25 cellular contexts compared by ENCODE assay signal in genomic region chr16:15866451-15866850, GRCh38. TPM values are rescaled to one million over a fixed set of nuclear protein-coding genes. Genes with fewer than 3 reads are reported as not detected.
DNase-seq lines count a peak whose midpoint lies in the region; ATAC-seq and TF ChIP-seq lines count a peak whose summit lies in the region.
"Had no signal": no experiment of that assay in that cellular context is flagged by ENCODE, and none has a peak within 500 bp of the region (broad histone marks: within the 10 kb centered on the region; RNA-seq: fewer than 3 reads in every experiment).

No MANE protein-coding gene starts in this region.

- intact Hi-C loops in Panc1 (cut with micrococcal nuclease; ENCODE audit: unreplicated experiment) (no loop called here), esophagus muscularis mucosa (cut with DNase I) (no loop called here), transverse colon (cut with DNase I; ENCODE audit: low total_unique reads) (no loop called here)

- H3K27ac ChIP-seq in Panc1 (ENCODE audit: low read length) (no peak overlapping the region), esophagus muscularis mucosa (replicated peaks in 1 of 4) (peak overlapping the region; percentile 95 to 98 (median 95)), transverse colon (peak overlapping the region in 1 of 4 donors; percentile 16)
- H3K27ac ChIP-seq: A549 had no signal

- POLR2A ChIA-PET in Panc1 (lab: Charles Lee): no interaction called here

- BruUV-seq in Panc1 (replicated peaks; lab: Mats Ljungman, UMichigan): TSS peak; percentile 82

- DNase-seq in AG20443 (ENCODE audit: low spot score) (peak; percentile 45), Panc1 (ENCODE audit: low read depth, low spot score) (no peak), esophagus muscularis mucosa (ENCODE audit: extremely low spot score) (no peak), medulla oblongata (ENCODE audit: extremely low spot score) (peak; percentile 38), DMS114 treated with DMSO at 0.1 percent for 48 hours (lab: John Stamatoyannopoulos, UW; ENCODE audit: unreplicated experiment) (no peak), transverse colon (no peak), amygdala (lab: John Stamatoyannopoulos, UW) (no peak)
- DNase-seq: C1 segment of cervical spinal cord, COR-L47, DMS 273 treated with DMSO at 0.1 percent for 48 hours, GDM1, KG1, NCI-H1417, NCI-H187, NCI-H2107, NCI-H510A treated with DMSO at 0.1 percent for 48 hours, NCI-H774, OCI-M1, RPMI8226, SHP77 treated with DMSO at 0.1 percent for 48 hours had no signal

- H3K4me3 ChIP-seq in Panc1 (ENCODE audit: low read depth in 2 of 2, low read length in 2 of 2) (no peak overlapping the region), esophagus muscularis mucosa (peak overlapping the region in 1 of 4 donors; percentile 9), transverse colon (no peak overlapping the region)
- H3K4me3 ChIP-seq: A549, GM23338 had no signal

- 50% methylated on average over 5 of the region's 5 CpGs for WGBS in esophagus muscularis mucosa
- WGBS in transverse colon (ENCODE audit: low coverage in 1 of 2), 2 donors: 83% methylated on average over 4 to 5 of the region's 5 CpGs

- no peak for TF ChIP-seq POLR2A in esophagus muscularis mucosa (IDR thresholded peaks at IDR 0.05; ENCODE audit: low read depth)
- no peak for TF ChIP-seq POLR2A in transverse colon (IDR thresholded peaks at IDR 0.05)

- no peak for TF ChIP-seq EP300 in esophagus muscularis mucosa (IDR thresholded peaks at IDR 0.05)
- TF ChIP-seq EP300 in transverse colon (IDR thresholded peaks at IDR 0.05; ENCODE audit: low read depth): no peak

- ATAC-seq in Panc1 (no peak), HG03565 (IDR thresholded peaks at IDR 0.05; ENCODE audit: unreplicated experiment) (no peak)
- ATAC-seq: A549, GM23338, HCT116, SK-N-SH treated with all-trans-retinoic acid at 6 μM for 48 hours had no signal

- no peaks in the 10 kb centered on the region for H3K27me3 ChIP-seq in Panc1 (ENCODE audit: control insufficient read depth, insufficient read depth, low read length)
- no peaks in the 10 kb centered on the region for H3K27me3 ChIP-seq in esophagus muscularis mucosa
- no peaks in the 10 kb centered on the region for H3K27me3 ChIP-seq in transverse colon

- peaks cover 22% of the 10 kb centered on the region for H3K36me3 ChIP-seq in Panc1 (ENCODE audit: control insufficient read depth, insufficient read depth, low read length)
- H3K36me3 ChIP-seq in esophagus muscularis mucosa: peaks cover 0 to 62% (median 14%) of the 10 kb centered on the region in 4 donors
- H3K36me3 ChIP-seq in transverse colon: peaks cover 0 to 23% (median 7%) of the 10 kb centered on the region in 4 donors

- in situ Hi-C loops in Panc1 (cut with HindIII; ENCODE audit: low pct_unique_long_range_greater_than_20kb, low sequenced_read_pairs) (loop anchor here (5.0 kb wide), 2 partner anchors 34 to 84 kb away; no protein-coding TSS in a partner anchor), transverse colon (cut with MboI; ENCODE audit: low pct_ligation_motif_present in 1 of 4, low pct_unique_long_range_greater_than_20kb in 1 of 4, low sequenced_read_pairs in 3 of 4) (loop anchor here in 3 of 4 donors (10.0 to 25.0 kb wide), 3 partner anchors 178 to 271 kb away; no protein-coding TSS in a partner anchor)

- no peak for TF ChIP-seq CTCF in Panc1 (IDR thresholded peaks at IDR 0.05)
- TF ChIP-seq CTCF in esophagus muscularis mucosa (IDR thresholded peaks at IDR 0.05): no peak
- no peak for TF ChIP-seq CTCF in transverse colon (IDR thresholded peaks at IDR 0.05)

- H3K9me3 ChIP-seq in Panc1 (ENCODE audit: control insufficient read depth, insufficient read depth, low read depth, low read length): no peaks in the 10 kb centered on the region
- no peaks in the 10 kb centered on the region for H3K9me3 ChIP-seq in esophagus muscularis mucosa
- no peaks in the 10 kb centered on the region for H3K9me3 ChIP-seq in transverse colon
- H3K9me3 ChIP-seq: A549 had no signal

- H3K4me1 ChIP-seq in Panc1 (ENCODE audit: control insufficient read depth, insufficient read depth, low read length): no peaks in the 10 kb centered on the region
- peaks cover 0 to 95% (median 84%) of the 10 kb centered on the region in 4 donors for H3K4me1 ChIP-seq in esophagus muscularis mucosa
- H3K4me1 ChIP-seq in transverse colon: peaks cover 0 to 3% (median 0%) of the 10 kb centered on the region in 4 donors
- H3K4me1 ChIP-seq: A549 had no signal

- CTCF ChIA-PET in Panc1 (lab: Charles Lee): no interaction called here

RNA-seq across cellular contexts. Expression of gene MYH11, which starts 9.6 kb away (rescaled TPM):
- total RNA-seq in Panc1 (2021; ENCODE audit: unreplicated experiment) (0.51 TPM), esophagus muscularis mucosa (over 10,000 TPM in 3 of 4 donors, 1,000 to 10,000 TPM in 1; 9,583 to 20,476 (median 14,208) TPM), transverse colon (1,000 to 10,000 TPM in 2 of 4 donors, 100 to 1,000 TPM in 2; 619 to 1,914 (median 1,058) TPM)
- polyA plus RNA-seq in Panc1 (2012; ENCODE audit: insufficient read length): 0.59 TPM

RNA-seq across cellular contexts. Expression of gene CEP20, which starts 22.0 kb away (rescaled TPM):
- total RNA-seq in Panc1 (2021; ENCODE audit: unreplicated experiment) (94.3 TPM), esophagus muscularis mucosa (10 to 100 TPM; 25.2 to 36.1 (median 32.0) TPM), transverse colon (10 to 100 TPM in 3 of 4 donors, 1 to 10 TPM in 1; 9.4 to 21.7 (median 20.8) TPM)
- 45.4 TPM for polyA plus RNA-seq in Panc1 (2012; ENCODE audit: insufficient read length)

Comparison
In these comparisons a context has a peak if more than half of its experiments do, and no peak if none do; other contexts are left out.
1. DNase-seq: peak in AG20443 (single experiment) and medulla oblongata (single experiment); none in Panc1 (single experiment), esophagus muscularis mucosa (single experiment), DMS114 treated with DMSO at 0.1 percent for 48 hours (single experiment), transverse colon (single experiment) and amygdala (0 of 56).
2. RNA of gene MYH11, which starts 9.6 kb away (total RNA-seq): 9,583 to 20,476 TPM in esophagus muscularis mucosa and 619 to 1,914 TPM in transverse colon; 0.51 TPM in Panc1 (single experiment); every median in the first group is over 100 times any median in the second.